Comparison of ENCODE assay signal across 8 cellular contexts in the genomic region with DNA sequence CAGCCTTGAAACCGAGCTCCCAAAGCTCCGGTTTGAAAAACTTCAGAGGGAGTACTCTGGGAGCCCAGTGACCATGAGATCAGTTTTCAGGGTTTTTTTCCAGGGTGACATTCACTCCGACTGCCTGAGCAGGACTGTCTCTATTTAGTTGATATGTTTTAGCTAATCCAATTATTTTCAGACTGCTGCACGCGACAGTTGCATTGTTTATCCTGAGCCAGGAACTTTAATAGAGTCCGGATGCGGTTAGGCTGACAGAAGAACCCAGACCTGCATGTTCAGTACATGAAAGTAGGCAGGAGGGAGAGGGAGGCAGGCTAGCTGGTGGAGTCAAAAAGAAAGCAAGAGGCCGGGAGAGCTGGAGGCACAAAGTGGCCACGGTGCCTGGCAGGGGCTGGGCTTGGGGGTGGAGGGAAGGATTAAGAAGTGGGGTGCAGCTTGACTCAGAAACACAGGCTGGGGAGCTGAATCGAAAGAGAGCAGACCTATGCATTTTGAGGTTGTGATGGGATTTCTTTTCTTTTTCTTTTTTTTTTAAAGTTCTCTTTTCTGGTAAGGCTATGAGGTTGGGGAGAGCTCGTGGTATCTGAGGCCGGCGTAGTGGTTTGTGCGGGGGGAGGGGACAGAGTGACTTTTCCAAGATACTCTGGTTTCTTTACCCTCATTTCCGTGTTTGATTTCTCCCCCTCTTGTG. TPM values are rescaled to one million over a fixed set of nuclear protein-coding genes. Genes with fewer than 3 reads are reported as not detected.
A peak's percentile ranks its signal among the peaks of the same experiment; 100 is the strongest.
DNase-seq lines count a peak whose midpoint lies in the region; ATAC-seq and TF ChIP-seq lines count a peak whose summit lies in the region.

No MANE protein-coding gene starts in this region.

- H3K36me3 ChIP-seq in kidney epithelial cell (ENCODE audit: control insufficient read depth, insufficient read depth, low read length) = no peaks in the 10 kb centered on the region
- H3K36me3 ChIP-seq in esophagus squamous epithelium = no peaks in the 10 kb centered on the region

- TF ChIP-seq POLR2A in esophagus squamous epithelium (IDR thresholded peaks at IDR 0.05) = no peak

- H3K4me3 ChIP-seq in kidney epithelial cell (ENCODE audit: low read depth, low read length) (peak overlapping the region; percentile 8), esophagus squamous epithelium (peak overlapping the region in 2 of 4 donors; percentile 0 to 7)

- peak; percentile 27 for ATAC-seq in HG03159 (IDR thresholded peaks at IDR 0.05; ENCODE audit: unreplicated experiment)

- WGBS in esophagus squamous epithelium, 2 donors = 29 to 32% methylated on average over 13 to 15 of the region's 15 CpGs

- peak; percentile 84 for DNase-seq in activated CD4-positive, alpha-beta T cell treated with anti-CD3 and anti-CD28 coated beads for 48 hours
- DNase-seq in activated CD4-positive, alpha-beta T cell treated with anti-CD3 and anti-CD28 coated beads, Interleukin-2, amount 50 U/mL, for 4 hours = no peak
- DNase-seq in activated CD4-positive, alpha-beta T cell treated with anti-CD3 and anti-CD28 coated beads, Interleukin-2, amount 50 U/mL, for 48 hours = peak; percentile 81 to 87
- no peak for DNase-seq in kidney epithelial cell (ENCODE audit: low read depth)
- no peak for DNase-seq in NCI-H524 treated with DMSO at 0.1 percent for 48 hours (lab: John Stamatoyannopoulos, UW)
- DNase-seq in medulla oblongata (ENCODE audit: extremely low spot score) = no peak
- no peak for DNase-seq in esophagus squamous epithelium (lab: John Stamatoyannopoulos, UW)

- peak overlapping the region in 1 of 4 donors; percentile 44 for H3K27ac ChIP-seq in esophagus squamous epithelium

- TF ChIP-seq CTCF in kidney epithelial cell (IDR thresholded peaks at IDR 0.05; ENCODE audit: insufficient read depth, low read length, poor library complexity, severe bottlenecking) = no peak
- TF ChIP-seq CTCF in esophagus squamous epithelium (IDR thresholded peaks at IDR 0.05) = no peak

- H3K27me3 ChIP-seq in kidney epithelial cell (ENCODE audit: control insufficient read depth, insufficient read depth, low read length) (peaks cover 45% of the 10 kb centered on the region), esophagus squamous epithelium (peaks cover 0 to 100% (median 7%) of the 10 kb centered on the region in 4 donors)

- no peaks in the 10 kb centered on the region for H3K9me3 ChIP-seq in esophagus squamous epithelium

- peaks cover under 1 to 23% (median 3%) of the 10 kb centered on the region in 3 donors for H3K4me1 ChIP-seq in esophagus squamous epithelium

- intact Hi-C loops in esophagus squamous epithelium (cut with DNase I) = no loop called here

RNA-seq across cellular contexts. Expression of gene GATA3, which starts 5.7 kb away (rescaled TPM):
- total RNA-seq in kidney epithelial cell = 7.2 and 10.9 TPM in 2 replicates
- total RNA-seq in esophagus squamous epithelium = 1 to 10 TPM in 1 of 4 donors, under 1 TPM in 2, not detected in 1; 0.35 to 1.3 (median 0.40) TPM

Comparison
In these comparisons a context has a peak if more than half of its experiments do, and no peak if none do; other contexts are left out.
1. DNase-seq: peak in activated CD4-positive, alpha-beta T cell treated with anti-CD3 and anti-CD28 coated beads for 48 hours (single experiment) and activated CD4-positive, alpha-beta T cell treated with anti-CD3 and anti-CD28 coated beads, Interleukin-2, amount 50 U/mL, for 48 hours (2 of 2); none in activated CD4-positive, alpha-beta T cell treated with anti-CD3 and anti-CD28 coated beads, Interleukin-2, amount 50 U/mL, for 4 hours (0 of 2), kidney epithelial cell (single experiment), NCI-H524 treated with DMSO at 0.1 percent for 48 hours (single experiment), medulla oblongata (single experiment) and esophagus squamous epithelium (single experiment).